8 cellular contexts compared by ENCODE assay signal in the genomic region with DNA sequence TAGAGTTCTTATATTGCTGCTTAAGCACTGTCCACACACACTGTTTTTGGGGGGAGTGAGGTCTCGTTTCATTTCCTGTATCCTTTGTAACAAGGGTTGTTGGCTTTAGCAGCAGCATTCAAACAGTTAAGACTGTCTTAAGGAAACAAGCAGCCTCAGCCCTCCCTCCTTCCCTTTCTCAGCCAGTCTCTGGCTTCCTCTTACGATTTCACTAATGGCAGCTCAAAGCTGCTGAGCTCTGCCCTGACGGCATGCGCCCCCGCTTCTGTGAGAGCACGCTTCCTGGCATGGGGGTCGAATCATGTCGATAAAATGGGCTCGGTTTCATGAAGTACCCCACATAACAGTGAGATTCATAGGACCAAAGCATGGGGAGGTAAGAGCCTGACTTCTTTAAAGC.
DNase-seq lines count a peak whose midpoint lies in the region; ATAC-seq and TF ChIP-seq lines count a peak whose summit lies in the region.

No MANE protein-coding gene starts in this region.

- peak; percentile 33 for ATAC-seq in HG02884 (IDR thresholded peaks at IDR 0.05; ENCODE audit: unreplicated experiment)
- peak; percentile 48 for ATAC-seq in left colon
- no peak for ATAC-seq in HG03439 (IDR thresholded peaks at IDR 0.05; ENCODE audit: unreplicated experiment)

- peak; percentile 48 for DNase-seq in T-helper 9 cell
- peak; percentile 36 for DNase-seq in brain pericyte (ENCODE audit: low read depth, low spot score)
- DNase-seq in left colon: peak; percentile 41 to 46
- peak; percentile 45 for DNase-seq in stimulated activated CD8-positive, alpha-beta memory T cell treated with anti-CD3 and anti-CD28 coated beads, Interleukin-12 subunit alpha, Interleukin-12 subunit beta, amount 100 ng/mL, for 1 hour (ENCODE audit: low read depth)
- no peak for DNase-seq in NCI-H1417 (lab: John Stamatoyannopoulos, UW)

- TF ChIP-seq POLR2A in GM15510 (IDR thresholded peaks at IDR 0.05; ENCODE audit: borderline replicate concordance, extremely low read depth, insufficient read length): peak; percentile 72

- intact Hi-C loops in left colon (cut with DNase I, micrococcal nuclease): no loop called here

Comparison
In these comparisons a context has a peak if more than half of its experiments do, and no peak if none do; other contexts are left out.
1. DNase-seq: peak in T-helper 9 cell (single experiment), brain pericyte (single experiment), left colon (2 of 2) and stimulated activated CD8-positive, alpha-beta memory T cell treated with anti-CD3 and anti-CD28 coated beads, Interleukin-12 subunit alpha, Interleukin-12 subunit beta, amount 100 ng/mL, for 1 hour (single experiment); none in NCI-H1417 (0 of 3).